Comparison of ENCODE assay signal across 1 cellular context in genomic region chr7:151075662-151075971, GRCh38.
TF ChIP-seq lines count a peak whose summit lies in the region.

No MANE protein-coding gene starts in this region.

TF ChIP-seq in K562, 482 proteins besides CTCF, POLR2A, EP300 and RAD21:
- peak; percentile 56 for TF ChIP-seq RBFOX2 (IDR thresholded peaks at IDR 0.05; ENCODE audit: low read depth, low read length)
- no peak for TF ChIP-seq ZNF780A (CRISPR knock-in tag; IDR thresholded peaks at IDR 0.05)
- no peak for TF ChIP-seq HES1 (IDR thresholded peaks at IDR 0.05; ENCODE audit: low read depth)
- TF ChIP-seq POLR2G (IDR thresholded peaks at IDR 0.05; ENCODE audit: low read depth, low read length) = peak; percentile 62
- TF ChIP-seq FIP1L1 (IDR thresholded peaks at IDR 0.05; ENCODE audit: low read depth, low read length, poor library complexity, severe bottlenecking) = no peak
- TF ChIP-seq CAMTA2 (CRISPR knock-in tag; conservative IDR thresholded peaks at IDR 0.05) = no peak
- no peak for TF ChIP-seq NONO (IDR thresholded peaks at IDR 0.05; ENCODE audit: low read depth in 2 of 2, low read length in 1 of 2)
